ENCODE assay signal across 26 cellular contexts in genomic region chr12:52630609-52631200, GRCh38. TPM values are rescaled to one million over a fixed set of nuclear protein-coding genes. Genes with fewer than 3 reads are reported as not detected.
DNase-seq lines count a peak whose midpoint lies in the region; ATAC-seq and TF ChIP-seq lines count a peak whose summit lies in the region.
"Had no signal": no experiment of that assay in that cellular context is flagged by ENCODE, and none has a peak within 500 bp of the region (broad histone marks: within the 10 kb centered on the region; RNA-seq: fewer than 3 reads in every experiment).

No MANE protein-coding gene starts in this region.

- H3K27me3 ChIP-seq in BLaER1 (no peaks in the 10 kb centered on the region), esophagus muscularis mucosa (no peaks in the 10 kb centered on the region), upper lobe of left lung (no peaks in the 10 kb centered on the region)

- no peaks in the 10 kb centered on the region for H3K36me3 ChIP-seq in BLaER1
- no peaks in the 10 kb centered on the region for H3K36me3 ChIP-seq in esophagus muscularis mucosa
- no peaks in the 10 kb centered on the region for H3K36me3 ChIP-seq in upper lobe of left lung
- H3K36me3 ChIP-seq: heart left ventricle had no signal

- H3K27me3 Mint-ChIP-seq in T-helper 1 cell treated with Interleukin-12 subunit alpha and Interleukin-12 subunit beta and Interleukin-4 antibody, amounts not matched to agents 30 μg/mL and 1 μg/mL, for 36 hours (ENCODE audit: low read depth) = peaks cover 5% of the 10 kb centered on the region
- H3K27me3 Mint-ChIP-seq in T-helper 2 cell treated with Interferon-gamma antibody and Interleukin-4, amounts not matched to agents 5 μg/mL and 100 μg/mL, for 36 hours (ENCODE audit: low read depth) = peaks cover 2% of the 10 kb centered on the region
- H3K27me3 Mint-ChIP-seq: activated T-cell treated with anti-CD3 and anti-CD28 coated beads, Interleukin-2, amount 50 U/mL, for 24 hours had no signal

- TF ChIP-seq EP300 in esophagus muscularis mucosa (IDR thresholded peaks at IDR 0.05) (no peak), upper lobe of left lung (IDR thresholded peaks at IDR 0.05) (no peak)

- TF ChIP-seq CTCF in esophagus muscularis mucosa (IDR thresholded peaks at IDR 0.05) (no peak), upper lobe of left lung (IDR thresholded peaks at IDR 0.05) (no peak)

- peak overlapping the region; percentile 35 for H3K4me2 ChIP-seq in BLaER1

- H3K4me1 Mint-ChIP-seq in T-helper 1 cell treated with Interleukin-12 subunit alpha and Interleukin-12 subunit beta and Interleukin-4 antibody, amounts not matched to agents 30 μg/mL and 1 μg/mL, for 36 hours (ENCODE audit: low read depth) = peaks cover 33% of the 10 kb centered on the region
- H3K4me1 Mint-ChIP-seq in T-helper 2 cell treated with Interferon-gamma antibody and Interleukin-4, amounts not matched to agents 5 μg/mL and 100 μg/mL, for 36 hours (ENCODE audit: low read depth) = peaks cover 30% of the 10 kb centered on the region
- H3K4me1 Mint-ChIP-seq: activated B cell treated with CpG ODN at 0.5 μM for 24 hours, B cell, memory B cell, nephron had no signal

- H3K9me3 ChIP-seq in BLaER1 = no peaks in the 10 kb centered on the region
- no peaks in the 10 kb centered on the region for H3K9me3 ChIP-seq in esophagus muscularis mucosa
- H3K9me3 ChIP-seq in upper lobe of left lung = no peaks in the 10 kb centered on the region
- H3K9me3 ChIP-seq: heart left ventricle had no signal

- peak overlapping the region; percentile 15; the same call in 1 of the 2 replicates for H3K27ac ChIP-seq in BLaER1
- H3K27ac ChIP-seq in esophagus muscularis mucosa (replicated peaks in 1 of 4) = no peak overlapping the region
- no peak overlapping the region for H3K27ac ChIP-seq in upper lobe of left lung
- H3K27ac ChIP-seq: 22Rv1, heart left ventricle had no signal

- intact Hi-C loops in esophagus muscularis mucosa (cut with DNase I) = no loop called here

- peaks cover 43% of the 10 kb centered on the region for H3K4me1 ChIP-seq in BLaER1
- H3K4me1 ChIP-seq in esophagus muscularis mucosa = peaks cover 0 to 13% (median 7%) of the 10 kb centered on the region in 4 donors
- H3K4me1 ChIP-seq in upper lobe of left lung = no peaks in the 10 kb centered on the region

- ATAC-seq in upper lobe of left lung (ENCODE audit: low FRiP score in 2 of 2) (no peak), GM19324 (IDR thresholded peaks at IDR 0.05; ENCODE audit: low FRiP score, unreplicated experiment) (no peak)
- ATAC-seq: heart left ventricle had no signal

- no peaks in the 10 kb centered on the region for H4K20me1 ChIP-seq in BLaER1

- DNase-seq in T-helper 1 cell (no peak), esophagus muscularis mucosa (ENCODE audit: extremely low spot score) (peak; percentile 68), upper lobe of left lung (no peak), H4 (ENCODE audit: low spot score) (no peak)
- DNase-seq in T-helper 2 cell treated with Interferon-gamma antibody and Interleukin-4, amounts not matched to agents 5 μg/mL and 100 μg/mL, for 36 hours (ENCODE audit: low spot score) = no peak
- DNase-seq: activated B cell treated with CpG ODN at 0.5 μM for 24 hours; activated T-cell treated with anti-CD3 and anti-CD28 coated beads, Interleukin-2, amount 50 U/mL, for 24 hours; anterior cingulate cortex; DMS79; effector memory CD4-positive, alpha-beta T cell; heart left ventricle; NCI-H524 treated with DMSO at 0.1 percent for 48 hours; SHP77; small intestine; stimulated activated CD4-positive, alpha-beta T cell treated with anti-CD3 and anti-CD28 coated beads, Interleukin-4, amount 100 ng/mL, for 4 hours had no signal

- no peak overlapping the region for H3K4me3 ChIP-seq in BLaER1
- no peak overlapping the region for H3K4me3 ChIP-seq in esophagus muscularis mucosa
- H3K4me3 ChIP-seq in upper lobe of left lung = no peak overlapping the region
- H3K4me3 ChIP-seq: heart left ventricle had no signal

- peak overlapping the region; percentile 2 for H3K27ac Mint-ChIP-seq in T-helper 1 cell treated with Interleukin-12 subunit alpha and Interleukin-12 subunit beta and Interleukin-4 antibody, amounts not matched to agents 30 μg/mL and 1 μg/mL, for 36 hours
- no peak overlapping the region for H3K27ac Mint-ChIP-seq in T-helper 2 cell treated with Interferon-gamma antibody and Interleukin-4, amounts not matched to agents 5 μg/mL and 100 μg/mL, for 36 hours
- H3K27ac Mint-ChIP-seq: activated B cell treated with CpG ODN at 0.5 μM for 24 hours; activated T-cell treated with anti-CD3 and anti-CD28 coated beads, Interleukin-2, amount 50 U/mL, for 24 hours; B cell; memory B cell; nephron; progenitor cell of endocrine pancreas had no signal

- peak overlapping the region; percentile 47 for H3K4me3 Mint-ChIP-seq in T-helper 1 cell treated with Interleukin-12 subunit alpha and Interleukin-12 subunit beta and Interleukin-4 antibody, amounts not matched to agents 30 μg/mL and 1 μg/mL, for 36 hours
- H3K4me3 Mint-ChIP-seq in T-helper 2 cell treated with Interferon-gamma antibody and Interleukin-4, amounts not matched to agents 5 μg/mL and 100 μg/mL, for 36 hours = peak overlapping the region; percentile 40
- H3K4me3 Mint-ChIP-seq: activated B cell treated with CpG ODN at 0.5 μM for 24 hours; activated T-cell treated with anti-CD3 and anti-CD28 coated beads, Interleukin-2, amount 50 U/mL, for 24 hours; B cell; memory B cell; nephron had no signal

- H3K36me3 Mint-ChIP-seq in T-helper 1 cell treated with Interleukin-12 subunit alpha and Interleukin-12 subunit beta and Interleukin-4 antibody, amounts not matched to agents 30 μg/mL and 1 μg/mL, for 36 hours (ENCODE audit: low read depth) = no peaks in the 10 kb centered on the region
- no peaks in the 10 kb centered on the region for H3K36me3 Mint-ChIP-seq in T-helper 2 cell treated with Interferon-gamma antibody and Interleukin-4, amounts not matched to agents 5 μg/mL and 100 μg/mL, for 36 hours (ENCODE audit: low read depth)
- H3K36me3 Mint-ChIP-seq: memory B cell had no signal

- TF ChIP-seq POLR2A in esophagus muscularis mucosa (IDR thresholded peaks at IDR 0.05; ENCODE audit: low read depth) (no peak), upper lobe of left lung (IDR thresholded peaks at IDR 0.05) (no peak)

- no peaks in the 10 kb centered on the region for H3K9me3 Mint-ChIP-seq in T-helper 1 cell treated with Interleukin-12 subunit alpha and Interleukin-12 subunit beta and Interleukin-4 antibody, amounts not matched to agents 30 μg/mL and 1 μg/mL, for 36 hours
- no peaks in the 10 kb centered on the region for H3K9me3 Mint-ChIP-seq in T-helper 2 cell treated with Interferon-gamma antibody and Interleukin-4, amounts not matched to agents 5 μg/mL and 100 μg/mL, for 36 hours
- H3K9me3 Mint-ChIP-seq: activated B cell treated with CpG ODN at 0.5 μM for 24 hours; activated T-cell treated with anti-CD3 and anti-CD28 coated beads, Interleukin-2, amount 50 U/mL, for 24 hours; memory B cell; nephron had no signal

- 67% methylated on average over 4 of the region's 4 CpGs for WGBS in esophagus muscularis mucosa
- 60 to 85% methylated on average over 4 of the region's 4 CpGs for WGBS in upper lobe of left lung, 2 donors

- no peak overlapping the region for H3K9ac ChIP-seq in BLaER1

RNA-seq across cellular contexts. Expression of gene KRT73, which starts 12.3 kb away (rescaled TPM):
- total RNA-seq in esophagus muscularis mucosa (not detected), upper lobe of left lung (under 1 TPM in 2 of 6 donors, not detected in 4; 0.15 to 0.55 TPM)
- total RNA-seq in H4 (2014; rRNA removed; shearing (Covaris generic)) = not detected in 2 replicates
- total RNA-seq: activated B cell treated with CpG ODN at 0.5 μM for 24 hours, B cell, cerebellum, heart left ventricle, progenitor cell of endocrine pancreas, temporal lobe had no signal

RNA-seq across cellular contexts. Expression of gene KRT2, which starts 21.3 kb away (rescaled TPM):
- total RNA-seq in esophagus muscularis mucosa = not detected
- total RNA-seq in upper lobe of left lung = not detected
- 0.21 and 0.53 TPM in 2 replicates for total RNA-seq in H4 (2014; rRNA removed; shearing (Covaris generic))
- total RNA-seq: activated B cell treated with CpG ODN at 0.5 μM for 24 hours, B cell, heart left ventricle, progenitor cell of endocrine pancreas, temporal lobe had no signal

RNA-seq across cellular contexts. Expression of gene KRT72, which starts 29.4 kb away (rescaled TPM):
- total RNA-seq in esophagus muscularis mucosa (not detected), upper lobe of left lung (under 1 TPM in 2 of 6 donors, not detected in 4; 0.11 to 0.37 TPM)
- total RNA-seq in H4 (2014; rRNA removed; shearing (Covaris generic)) = not detected in 2 replicates
- total RNA-seq: activated B cell treated with CpG ODN at 0.5 μM for 24 hours, B cell, cerebellum, heart left ventricle, progenitor cell of endocrine pancreas, temporal lobe had no signal

RNA-seq across cellular contexts. Expression of gene KRT1, which starts 49.5 kb away (rescaled TPM):
- not detected for total RNA-seq in esophagus muscularis mucosa
- total RNA-seq in upper lobe of left lung = 1 to 10 TPM in 1 of 6 donors, under 1 TPM in 1, not detected in 4; 0.37 to 2.4 TPM
- total RNA-seq in H4 (2014; rRNA removed; shearing (Covaris generic)) = not detected in 2 replicates
- total RNA-seq: activated B cell treated with CpG ODN at 0.5 μM for 24 hours, B cell, progenitor cell of endocrine pancreas had no signal

RNA-seq across cellular contexts. Expression of gene KRT74, which starts 57.1 kb away (rescaled TPM):
- total RNA-seq in esophagus muscularis mucosa = not detected
- not detected for total RNA-seq in upper lobe of left lung
- total RNA-seq in H4 (2014; rRNA removed; shearing (Covaris generic)) = not detected in 2 replicates
- total RNA-seq: activated B cell treated with CpG ODN at 0.5 μM for 24 hours; B cell; cerebellum; heart left ventricle; progenitor cell of endocrine pancreas; T-helper 1 cell treated with Interleukin-12 subunit alpha and Interleukin-12 subunit beta and Interleukin-4 antibody, amounts not matched to agents 30 ng/mL and 1 ng/mL, for 36 hours; temporal lobe had no signal
